ENCODE assay signal across 8 cellular contexts in the genomic region with DNA sequence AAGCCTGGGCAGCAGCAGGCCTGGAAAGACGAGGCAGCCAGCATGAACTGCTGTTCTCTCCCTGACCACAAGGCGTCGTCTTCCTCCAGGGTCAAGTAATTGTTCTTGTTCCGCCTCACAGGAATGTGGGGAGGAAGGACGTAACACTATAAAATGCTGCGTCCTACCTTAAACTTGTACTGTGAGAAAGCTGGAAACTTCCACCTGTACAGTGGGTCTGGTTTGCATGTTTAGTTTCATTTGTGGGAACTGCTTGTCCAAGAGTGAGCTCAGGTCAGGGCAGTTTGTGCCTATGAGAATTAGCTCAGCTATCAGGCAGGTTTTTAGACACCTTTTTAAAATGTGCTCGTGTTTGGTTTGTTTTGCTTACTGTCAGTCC. TPM values are rescaled to one million over a fixed set of nuclear protein-coding genes. Genes with fewer than 3 reads are reported as not detected.
DNase-seq lines count a peak whose midpoint lies in the region; ATAC-seq, FAIRE-seq and TF ChIP-seq lines count a peak whose summit lies in the region.

No MANE protein-coding gene starts in this region.

- H3K14ac ChIP-seq in mesenchymal stem cell (ENCODE audit: low read length in 2 of 2), result no peak overlapping the region

- H4K8ac ChIP-seq in mesenchymal stem cell (ENCODE audit: low read length), result no peak overlapping the region

- no peak overlapping the region for H3K4ac ChIP-seq in mesenchymal stem cell (ENCODE audit: low read depth in 1 of 2, low read length in 2 of 2)

- no peak overlapping the region for H2BK15ac ChIP-seq in mesenchymal stem cell (ENCODE audit: low read depth, poor library complexity, severe bottlenecking)

- 29% methylated on average over 7 of the region's 7 CpGs for WGBS in mesenchymal stem cell
- 50 to 56% methylated on average over 1 to 7 of the region's 7 CpGs for WGBS in transverse colon (ENCODE audit: low coverage in 1 of 2), 2 donors
- WGBS in lower leg skin, 2 donors, result 50 to 55% methylated on average over 7 of the region's 7 CpGs

- no peak overlapping the region for H2BK5ac ChIP-seq in mesenchymal stem cell (ENCODE audit: low read depth, low read length, poor library complexity, severe bottlenecking)

- H3K4me1 ChIP-seq in SJSA1 (replicated peaks) (no peaks in the 10 kb centered on the region), mesenchymal stem cell (ENCODE audit: control insufficient read depth, insufficient read depth, low read depth, low read length) (no peaks in the 10 kb centered on the region), transverse colon (peaks cover 0 to 20% (median 2%) of the 10 kb centered on the region in 4 donors)

- H3K9ac ChIP-seq in mesenchymal stem cell (ENCODE audit: low read length), result peak overlapping the region; percentile 58

- FAIRE-seq in GM19239 (lab: Jason Lieb, UNC), result peak; percentile 90

- H2AFZ ChIP-seq in mesenchymal stem cell (ENCODE audit: low read depth, low read length), result no peak overlapping the region

- DNase-seq in DMS53 treated with DMSO at 0.1 percent for 48 hours (lab: John Stamatoyannopoulos, UW; ENCODE audit: unreplicated experiment) (peak; percentile 86), GM19239 (ENCODE audit: insufficient read length, low spot score) (peak; percentile 8), SJSA1 (ENCODE audit: low read depth in 1 of 2, low spot score in 2 of 2) (peak; percentile 44 to 46), dorsolateral prefrontal cortex (peak in 5 of 10 donors; percentile 16 to 79 (median 37)), mesenchymal stem cell (peak; percentile 64), transverse colon (peak; percentile 73), lower leg skin (ENCODE audit: low spot score in 2 of 2) (no peak)

- H4K91ac ChIP-seq in mesenchymal stem cell (ENCODE audit: low read length), result no peak overlapping the region

- H3K27ac ChIP-seq in SJSA1, result no peak overlapping the region
- H3K27ac ChIP-seq in dorsolateral prefrontal cortex, result no peak overlapping the region
- no peak overlapping the region for H3K27ac ChIP-seq in mesenchymal stem cell (ENCODE audit: low read length, poor library complexity, severe bottlenecking)
- peak overlapping the region in 1 of 4 donors; percentile 21 for H3K27ac ChIP-seq in transverse colon

- no peaks in the 10 kb centered on the region for H3K27me3 ChIP-seq in SJSA1 (replicated peaks)
- H3K27me3 ChIP-seq in dorsolateral prefrontal cortex, result no peaks in the 10 kb centered on the region
- no peaks in the 10 kb centered on the region for H3K27me3 ChIP-seq in mesenchymal stem cell (ENCODE audit: control insufficient read depth in 1 of 2, insufficient read depth in 1 of 2, low read length in 2 of 2)
- H3K27me3 ChIP-seq in transverse colon, result no peaks in the 10 kb centered on the region

- no peak for TF ChIP-seq POLR2A in transverse colon (IDR thresholded peaks at IDR 0.05)
- no peak for TF ChIP-seq POLR2A in lower leg skin (IDR thresholded peaks at IDR 0.05)

- no peak overlapping the region for H2BK12ac ChIP-seq in mesenchymal stem cell (ENCODE audit: low read length in 2 of 2)

- peak overlapping the region; percentile 48 for H3K4me2 ChIP-seq in mesenchymal stem cell (ENCODE audit: low read length, poor library complexity, severe bottlenecking)

- peaks cover 10% of the 10 kb centered on the region for H3K79me1 ChIP-seq in mesenchymal stem cell (replicated peaks; ENCODE audit: low read length, poor library complexity, severe bottlenecking)

- TF ChIP-seq CTCF in dorsolateral prefrontal cortex (IDR thresholded peaks at IDR 0.05 in 54 of 56, conservative IDR thresholded peaks at IDR 0.05 in 2 of 56; ENCODE audit: low read depth in 1 of 56, partially characterized antibody in 56 of 56) (peak in 53 of 56 donors; percentile 36 to 73 (median 60)), transverse colon (IDR thresholded peaks at IDR 0.05) (peak; percentile 65 to 85 (median 73)), lower leg skin (IDR thresholded peaks at IDR 0.05) (no peak)

- no peak overlapping the region for H2AK5ac ChIP-seq in mesenchymal stem cell (ENCODE audit: low read length, severe bottlenecking)

- H3K18ac ChIP-seq in mesenchymal stem cell (ENCODE audit: low read depth in 1 of 2, low read length in 2 of 2), result peak overlapping the region in 1 of 2 experiments; percentile 29

- H3K4me3 ChIP-seq in SJSA1 (no peak overlapping the region), dorsolateral prefrontal cortex (peak overlapping the region in 1 of 59 donors; percentile 5), mesenchymal stem cell (ENCODE audit: insufficient read depth in 1 of 2, low read depth in 1 of 2, low read length in 2 of 2) (no peak overlapping the region), transverse colon (no peak overlapping the region), lower leg skin (ENCODE audit: low read depth, poor library complexity, severe bottlenecking) (no peak overlapping the region)

- H2BK120ac ChIP-seq in mesenchymal stem cell (ENCODE audit: low read depth, low read length), result no peak overlapping the region

- H3K36me3 ChIP-seq in SJSA1 (peaks cover 3% of the 10 kb centered on the region; the same call in 1 of the 2 replicates), mesenchymal stem cell (ENCODE audit: control insufficient read depth in 1 of 2, insufficient read depth in 2 of 2, low read depth in 1 of 2, low read length in 2 of 2) (peaks cover 13 to 59% of the 10 kb centered on the region in 2 experiments), transverse colon (peaks cover 0 to 10% (median 0%) of the 10 kb centered on the region in 4 donors)

- H3K9me3 ChIP-seq in SJSA1 (replicated peaks) (no peaks in the 10 kb centered on the region), mesenchymal stem cell (ENCODE audit: control insufficient read depth, low read length) (no peaks in the 10 kb centered on the region), transverse colon (no peaks in the 10 kb centered on the region)

- in situ Hi-C loops in transverse colon (cut with MboI; ENCODE audit: low pct_ligation_motif_present in 1 of 4, low pct_unique_long_range_greater_than_20kb in 1 of 4, low sequenced_read_pairs in 3 of 4), result loop anchor here in 1 of 4 donors (25.0 kb wide), 1 partner anchor 228 kb away; a partner anchor contains a TSS

- ATAC-seq in HG03280 (IDR thresholded peaks at IDR 0.05; ENCODE audit: unreplicated experiment), result peak; percentile 78

- TF ChIP-seq EP300 in transverse colon (IDR thresholded peaks at IDR 0.05; ENCODE audit: low read depth), result no peak

- intact Hi-C loops in dorsolateral prefrontal cortex (cut with DNase I) (loop anchor here in 1 of 2 donors (10.0 kb wide), 1 partner anchor 321 kb away; no protein-coding TSS in a partner anchor), transverse colon (cut with DNase I; ENCODE audit: low total_unique reads) (loop anchor here (10.0 kb wide), 1 partner anchor 231 kb away; no protein-coding TSS in a partner anchor), lower leg skin (cut with DNase I; ENCODE audit: low total_unique reads) (no loop called here)

- H3K23ac ChIP-seq in mesenchymal stem cell (ENCODE audit: low read length in 2 of 2), result no peak overlapping the region

RNA-seq across cellular contexts. Expression of a gene that starts 55.2 kb away (rescaled TPM):
- 35.3 and 36.9 TPM in 2 replicates for total RNA-seq in SJSA1 (2014; rRNA removed; shearing (Covaris generic))
- 10 to 100 TPM in 118 of 120 experiments, 1 to 10 TPM in 2; 9.8 to 39.2 (median 22.1) TPM for total RNA-seq in dorsolateral prefrontal cortex
- polyA plus RNA-seq in mesenchymal stem cell (2013, experiment 1 of 2), result 32.0 TPM
- 32.5 TPM for polyA plus RNA-seq in mesenchymal stem cell (2013, experiment 2 of 2)
- total RNA-seq in transverse colon, result 10 to 100 TPM in 3 of 4 donors, 1 to 10 TPM in 1; 9.0 to 20.1 (median 11.3) TPM
- 10 to 100 TPM; 15.1 to 27.7 (median 21.6) TPM for total RNA-seq in lower leg skin

Comparison
In these comparisons a context has a peak if more than half of its experiments do, and no peak if none do; other contexts are left out.
1. DNase-seq: peak in DMS53 treated with DMSO at 0.1 percent for 48 hours (single experiment), GM19239 (single experiment), SJSA1 (2 of 2), mesenchymal stem cell (single experiment) and transverse colon (single experiment); none in lower leg skin (0 of 2).
2. CTCF ChIP-seq: peak in dorsolateral prefrontal cortex (53 of 56) and transverse colon (5 of 5); none in lower leg skin (0 of 3).